Comparison of ENCODE assay signal across 1 cellular context in the genomic region with DNA sequence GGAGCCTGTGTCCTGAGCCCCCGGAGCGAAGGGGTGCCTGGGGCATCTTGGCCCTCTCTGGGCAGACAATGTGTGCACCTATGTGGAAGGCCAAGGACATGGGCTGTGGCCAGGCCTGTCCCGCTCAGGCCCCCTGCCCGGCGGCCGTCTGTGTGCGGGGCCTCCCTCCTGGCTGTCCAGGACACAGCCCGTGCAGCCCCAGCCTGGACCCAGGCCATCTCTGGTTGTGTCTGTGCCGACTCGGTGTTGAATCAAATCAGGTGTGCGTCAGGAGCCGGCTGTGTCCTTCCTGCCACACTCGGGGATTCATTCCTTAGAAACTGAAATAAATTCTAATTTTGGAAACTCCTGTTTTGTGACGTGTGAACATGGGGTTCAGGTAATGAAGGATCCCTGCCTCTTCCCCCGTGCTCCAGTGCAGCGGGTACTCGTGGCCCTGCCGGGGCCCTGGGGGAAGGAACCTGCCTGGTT.
TF ChIP-seq lines count a peak whose summit lies in the region.

No MANE protein-coding gene starts in this region.

TF ChIP-seq in H1, 55 proteins besides CTCF, POLR2A, EP300 and RAD21:
- no peak for TF ChIP-seq RBBP5 (IDR thresholded peaks at IDR 0.05; ENCODE audit: borderline replicate concordance, low read depth, low read length)
- TF ChIP-seq TAF1 (IDR thresholded peaks at IDR 0.05; ENCODE audit: low read depth, low read length): no peak
- no peak for TF ChIP-seq SIN3A (conservative IDR thresholded peaks at IDR 0.05 in 1 of 2, IDR thresholded peaks at IDR 0.05 in 1 of 2; ENCODE audit: low read depth in 1 of 2, low read length in 2 of 2)
- no peak for TF ChIP-seq POLR2AphosphoS5 (IDR thresholded peaks at IDR 0.05; ENCODE audit: low read depth, low read length)
- TF ChIP-seq SIRT6 (IDR thresholded peaks at IDR 0.05; ENCODE audit: low read length): no peak
- TF ChIP-seq TBP (IDR thresholded peaks at IDR 0.05; ENCODE audit: low read depth, low read length): no peak
- no peak for TF ChIP-seq GABPA (IDR thresholded peaks at IDR 0.05; ENCODE audit: borderline replicate concordance, insufficient read depth, low read length)
- no peak for TF ChIP-seq RNF2 (IDR thresholded peaks at IDR 0.05; ENCODE audit: borderline replicate concordance, low read depth, low read length, missing control alignments, poor library complexity, severe bottlenecking)
